In genomic region chr3:128483657-128484403, GRCh38 we compare ENCODE assay signal across 1 cellular context.
TF ChIP-seq lines count a peak whose summit lies in the region.

No MANE protein-coding gene starts in this region.

TF ChIP-seq in GM23338, 12 proteins besides CTCF, POLR2A, EP300 and RAD21 (continued from another document):
- no peak for TF ChIP-seq REST (IDR thresholded peaks at IDR 0.05; ENCODE audit: unreplicated experiment)
